ENCODE assay signal across 10 cellular contexts in genomic region chr13:106376411-106377112, GRCh38.
DNase-seq lines count a peak whose midpoint lies in the region; ATAC-seq and TF ChIP-seq lines count a peak whose summit lies in the region.
"Had no signal": no experiment of that assay in that cellular context is flagged by ENCODE, and none has a peak within 500 bp of the region (broad histone marks: within the 10 kb centered on the region; RNA-seq: fewer than 3 reads in every experiment).

No MANE protein-coding gene starts in this region.

- H3K36me3 Mint-ChIP-seq in HFFc6 (ENCODE audit: low read depth): peaks cover 4% of the 10 kb centered on the region; the same call in 1 of the 2 replicates
- H3K36me3 Mint-ChIP-seq in activated T-helper 17 cell treated with anti-CD3 and anti-CD28 coated beads, Interleukin-2, amount 50 U/mL, for 72 hours (ENCODE audit: low read depth): no peaks in the 10 kb centered on the region
- no peaks in the 10 kb centered on the region for H3K36me3 Mint-ChIP-seq in stimulated activated memory B cell treated with anti-CD40 and anti-IgM and Interleukin-4, amounts not matched to agents 10 μg/mL and 1 μg/mL and 100 μg/mL, for 72 hours
- H3K36me3 Mint-ChIP-seq in activated CD4-positive, alpha-beta memory T cell treated with anti-CD3 and anti-CD28 coated beads, Interleukin-2, amount 10 ng/mL, durations not matched to agents 7 days and 5 days (ENCODE audit: low read depth): no peaks in the 10 kb centered on the region
- H3K36me3 Mint-ChIP-seq in progenitor cell of endocrine pancreas (ENCODE audit: insufficient read depth): no peaks in the 10 kb centered on the region

- H3K36me3 ChIP-seq in BE2C: no peaks in the 10 kb centered on the region
- H3K36me3 ChIP-seq: esophagus muscularis mucosa had no signal

- H3K9me3 Mint-ChIP-seq in HFFc6 (peaks cover 5% of the 10 kb centered on the region; the same call in 1 of the 2 replicates), progenitor cell of endocrine pancreas (ENCODE audit: low read depth) (peaks cover 2% of the 10 kb centered on the region)
- H3K9me3 Mint-ChIP-seq in activated T-helper 17 cell treated with anti-CD3 and anti-CD28 coated beads, Interleukin-2, amount 50 U/mL, for 72 hours: no peaks in the 10 kb centered on the region
- H3K9me3 Mint-ChIP-seq in stimulated activated memory B cell treated with anti-CD40 and anti-IgM and Interleukin-4, amounts not matched to agents 10 μg/mL and 1 μg/mL and 100 μg/mL, for 72 hours: no peaks in the 10 kb centered on the region
- H3K9me3 Mint-ChIP-seq in activated CD4-positive, alpha-beta memory T cell treated with anti-CD3 and anti-CD28 coated beads, Interleukin-2, amount 10 ng/mL, durations not matched to agents 7 days and 5 days: no peaks in the 10 kb centered on the region

- peak; percentile 70 for ATAC-seq in activated T-helper 17 cell treated with anti-CD3 and anti-CD28 coated beads, Interleukin-2, amount 50 U/mL, for 72 hours (replicated peaks)
- no peak for ATAC-seq in stimulated activated memory B cell treated with anti-CD40 and anti-IgM and Interleukin-4, amounts not matched to agents 10 μg/mL and 1 μg/mL and 100 μg/mL, for 72 hours
- no peak for ATAC-seq in GM21576 (IDR thresholded peaks at IDR 0.05; ENCODE audit: unreplicated experiment)

- CTCF ChIA-PET in activated CD4-positive, alpha-beta memory T cell treated with anti-CD3 and anti-CD28 coated beads, Interleukin-2, amount 10 ng/mL, durations not matched to agents 7 days and 5 days (lab: Charles Lee): no interaction called here

- DNase-seq in BE2C (peak; percentile 15), HFFc6 (peak; percentile 78), left kidney (ENCODE audit: low read depth, low spot score) (peak; percentile 66), progenitor cell of endocrine pancreas (ENCODE audit: low spot score, unreplicated experiment) (no peak)
- DNase-seq in activated CD4-positive, alpha-beta memory T cell treated with anti-CD3 and anti-CD28 coated beads, Interleukin-2, amount 10 ng/mL, durations not matched to agents 7 days and 5 days: no peak
- DNase-seq: activated CD4-positive, alpha-beta T cell treated with anti-CD3 and anti-CD28 coated beads, Interleukin-2, amount 50 U/mL, for 1 hour had no signal

- H3K4me1 ChIP-seq in BE2C: no peaks in the 10 kb centered on the region

- H3K4me1 Mint-ChIP-seq in HFFc6 (ENCODE audit: low read depth) (peaks cover 75% of the 10 kb centered on the region), progenitor cell of endocrine pancreas (ENCODE audit: low read depth) (peaks cover 37% of the 10 kb centered on the region)
- no peaks in the 10 kb centered on the region for H3K4me1 Mint-ChIP-seq in activated T-helper 17 cell treated with anti-CD3 and anti-CD28 coated beads, Interleukin-2, amount 50 U/mL, for 72 hours
- H3K4me1 Mint-ChIP-seq in stimulated activated memory B cell treated with anti-CD40 and anti-IgM and Interleukin-4, amounts not matched to agents 10 μg/mL and 1 μg/mL and 100 μg/mL, for 72 hours: peaks cover 11% of the 10 kb centered on the region
- H3K4me1 Mint-ChIP-seq in activated CD4-positive, alpha-beta memory T cell treated with anti-CD3 and anti-CD28 coated beads, Interleukin-2, amount 10 ng/mL, durations not matched to agents 7 days and 5 days: no peaks in the 10 kb centered on the region

- TF ChIP-seq CTCF in BE2C (IDR thresholded peaks at IDR 0.05; ENCODE audit: low read depth, low read length): peak; percentile 42; the same call in 1 of the 2 replicates
- peak; percentile 54 for TF ChIP-seq CTCF in HFFc6 (IDR thresholded peaks at IDR 0.05)
- TF ChIP-seq CTCF in progenitor cell of endocrine pancreas (IDR thresholded peaks at IDR 0.05; ENCODE audit: unreplicated experiment): no peak

- H3K27ac Mint-ChIP-seq in HFFc6 (peak overlapping the region; percentile 73), progenitor cell of endocrine pancreas (no peak overlapping the region)
- no peak overlapping the region for H3K27ac Mint-ChIP-seq in activated T-helper 17 cell treated with anti-CD3 and anti-CD28 coated beads, Interleukin-2, amount 50 U/mL, for 72 hours
- no peak overlapping the region for H3K27ac Mint-ChIP-seq in stimulated activated memory B cell treated with anti-CD40 and anti-IgM and Interleukin-4, amounts not matched to agents 10 μg/mL and 1 μg/mL and 100 μg/mL, for 72 hours
- no peak overlapping the region for H3K27ac Mint-ChIP-seq in activated CD4-positive, alpha-beta memory T cell treated with anti-CD3 and anti-CD28 coated beads, Interleukin-2, amount 10 ng/mL, durations not matched to agents 7 days and 5 days

- no peaks in the 10 kb centered on the region for H3K27me3 ChIP-seq in BE2C
- H3K27me3 ChIP-seq: esophagus muscularis mucosa had no signal

- H3K4me3 Mint-ChIP-seq in HFFc6 (peak overlapping the region; percentile 40; the same call in 1 of the 2 replicates), progenitor cell of endocrine pancreas (ENCODE audit: low read depth) (no peak overlapping the region)
- no peak overlapping the region for H3K4me3 Mint-ChIP-seq in activated T-helper 17 cell treated with anti-CD3 and anti-CD28 coated beads, Interleukin-2, amount 50 U/mL, for 72 hours
- no peak overlapping the region for H3K4me3 Mint-ChIP-seq in stimulated activated memory B cell treated with anti-CD40 and anti-IgM and Interleukin-4, amounts not matched to agents 10 μg/mL and 1 μg/mL and 100 μg/mL, for 72 hours
- H3K4me3 Mint-ChIP-seq in activated CD4-positive, alpha-beta memory T cell treated with anti-CD3 and anti-CD28 coated beads, Interleukin-2, amount 10 ng/mL, durations not matched to agents 7 days and 5 days: no peak overlapping the region

- H3K4me3 ChIP-seq in BE2C (ENCODE audit: low read depth, low read length): no peak overlapping the region
- H3K4me3 ChIP-seq: esophagus muscularis mucosa had no signal

- H3K27me3 Mint-ChIP-seq in HFFc6 (ENCODE audit: insufficient read depth) (no peaks in the 10 kb centered on the region; the same call in none of the 2 replicates), progenitor cell of endocrine pancreas (no peaks in the 10 kb centered on the region)
- peaks cover 14% of the 10 kb centered on the region for H3K27me3 Mint-ChIP-seq in activated T-helper 17 cell treated with anti-CD3 and anti-CD28 coated beads, Interleukin-2, amount 50 U/mL, for 72 hours
- no peaks in the 10 kb centered on the region for H3K27me3 Mint-ChIP-seq in stimulated activated memory B cell treated with anti-CD40 and anti-IgM and Interleukin-4, amounts not matched to agents 10 μg/mL and 1 μg/mL and 100 μg/mL, for 72 hours
- H3K27me3 Mint-ChIP-seq in activated CD4-positive, alpha-beta memory T cell treated with anti-CD3 and anti-CD28 coated beads, Interleukin-2, amount 10 ng/mL, durations not matched to agents 7 days and 5 days: no peaks in the 10 kb centered on the region

- POLR2A ChIA-PET in activated CD4-positive, alpha-beta memory T cell treated with anti-CD3 and anti-CD28 coated beads, Interleukin-2, amount 10 ng/mL, durations not matched to agents 7 days and 5 days (lab: Charles Lee): no interaction called here

- no peaks in the 10 kb centered on the region for H3K9me3 ChIP-seq in BE2C
- H3K9me3 ChIP-seq: esophagus muscularis mucosa had no signal

Comparison
In these comparisons a context has a peak if more than half of its experiments do, and no peak if none do; other contexts are left out.
1. DNase-seq: peak in BE2C (single experiment), HFFc6 (single experiment) and left kidney (single experiment); none in activated CD4-positive, alpha-beta memory T cell treated with anti-CD3 and anti-CD28 coated beads, Interleukin-2, amount 10 ng/mL, durations not matched to agents 7 days and 5 days (single experiment) and progenitor cell of endocrine pancreas (single experiment).